Comparison of ENCODE assay signal across 8 cellular contexts in the genomic region with DNA sequence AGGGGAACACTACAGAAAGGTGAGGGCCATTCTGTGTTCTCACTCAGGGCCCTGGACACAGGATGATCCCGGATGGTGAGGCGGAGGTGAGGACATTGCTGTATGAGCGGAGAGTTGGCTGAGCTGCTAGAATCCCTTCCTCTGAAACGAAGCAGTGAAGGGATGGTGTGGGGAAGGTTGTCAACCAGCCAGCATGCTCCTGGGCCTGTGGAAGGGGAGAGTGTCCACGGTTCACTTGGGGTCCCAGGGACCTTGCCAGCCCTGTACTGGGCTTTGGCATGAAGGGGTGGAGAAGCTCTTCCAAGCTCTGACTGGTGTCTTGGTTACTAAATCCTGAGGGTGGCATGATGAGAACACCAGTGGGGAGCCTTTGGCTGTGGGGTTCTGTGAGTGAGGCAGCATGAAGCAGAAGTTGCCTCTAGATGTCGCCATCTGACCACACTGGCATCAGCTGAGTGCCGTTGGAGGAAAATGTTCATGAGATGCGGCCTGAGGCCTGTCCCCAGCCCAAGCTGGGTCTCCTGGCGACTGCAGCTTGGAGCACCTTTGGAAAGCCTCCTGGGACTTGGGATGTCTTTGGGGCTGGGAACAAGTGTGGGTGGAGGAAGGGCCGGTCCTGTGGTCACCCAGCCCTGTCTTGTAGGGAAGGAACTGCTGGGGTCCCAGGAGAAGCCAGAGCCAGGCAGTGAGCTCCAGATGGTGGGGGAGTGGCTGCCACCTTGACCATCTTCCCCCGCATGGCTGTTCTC.
DNase-seq lines count a peak whose midpoint lies in the region; ATAC-seq lines count a peak whose summit lies in the region.

No MANE protein-coding gene starts in this region.

- ATAC-seq in GM19467 (IDR thresholded peaks at IDR 0.05; ENCODE audit: unreplicated experiment): no peak

- in situ Hi-C loops in KBM-7 (cut with MboI; ENCODE audit: low pct_unique_long_range_greater_than_20kb, low sequenced_read_pairs): no loop called here

- DNase-seq in activated gamma-delta T cell treated with Interleukin-2 at 50 U/mL for 16 hours (peak; percentile 38), activated gamma-delta T cell (lab: John Stamatoyannopoulos, UW) (no peak), KBM-7 (peak; percentile 77), SHP77 (lab: John Stamatoyannopoulos, UW) (peak; percentile 52 to 68), germinal center (ENCODE audit: low spot score) (peak; percentile 47), pons (ENCODE audit: low spot score) (peak; percentile 80)
- peak; percentile 57 for DNase-seq in activated naive CD4-positive, alpha-beta T cell treated with anti-CD3 and anti-CD28 coated beads, Interleukin-2, amount 50 U/mL, for 16 hours
